ENCODE assay signal across 3 cellular contexts in genomic region chr19:47520839-47521238, GRCh38.
A peak's percentile ranks its signal among the peaks of the same experiment; 100 is the strongest.
TF ChIP-seq lines count a peak whose summit lies in the region.

No MANE protein-coding gene starts in this region.

TF ChIP-seq in GM23338, 12 proteins besides CTCF, POLR2A, EP300 and RAD21 (continues in another document):
- TF ChIP-seq ZNF114 (CRISPR knock-in tag; IDR thresholded peaks at IDR 0.05) (no peak), EZH2 (IDR thresholded peaks at IDR 0.05; ENCODE audit: low read depth, unreplicated experiment) (no peak), NANOG (IDR thresholded peaks at IDR 0.05; ENCODE audit: borderline replicate concordance) (no peak), EZH2phosphoT487 (IDR thresholded peaks at IDR 0.05; ENCODE audit: unreplicated experiment) (no peak), ZNF462 (CRISPR knock-in tag; IDR thresholded peaks at IDR 0.05) (no peak)

TF ChIP-seq in K562, 482 proteins besides CTCF, POLR2A, EP300 and RAD21 (continues in another document):
- TF ChIP-seq, protein P1, sequence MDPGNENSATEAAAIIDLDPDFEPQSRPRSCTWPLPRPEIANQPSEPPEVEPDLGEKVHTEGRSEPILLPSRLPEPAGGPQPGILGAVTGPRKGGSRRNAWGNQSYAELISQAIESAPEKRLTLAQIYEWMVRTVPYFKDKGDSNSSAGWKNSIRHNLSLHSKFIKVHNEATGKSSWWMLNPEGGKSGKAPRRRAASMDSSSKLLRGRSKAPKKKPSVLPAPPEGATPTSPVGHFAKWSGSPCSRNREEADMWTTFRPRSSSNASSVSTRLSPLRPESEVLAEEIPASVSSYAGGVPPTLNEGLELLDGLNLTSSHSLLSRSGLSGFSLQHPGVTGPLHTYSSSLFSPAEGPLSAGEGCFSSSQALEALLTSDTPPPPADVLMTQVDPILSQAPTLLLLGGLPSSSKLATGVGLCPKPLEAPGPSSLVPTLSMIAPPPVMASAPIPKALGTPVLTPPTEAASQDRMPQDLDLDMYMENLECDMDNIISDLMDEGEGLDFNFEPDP (CRISPR knock-in tag; IDR thresholded peaks at IDR 0.05) = no peak
- no peak for TF ChIP-seq CSDE1 (IDR thresholded peaks at IDR 0.05)
- TF ChIP-seq, protein P2, sequence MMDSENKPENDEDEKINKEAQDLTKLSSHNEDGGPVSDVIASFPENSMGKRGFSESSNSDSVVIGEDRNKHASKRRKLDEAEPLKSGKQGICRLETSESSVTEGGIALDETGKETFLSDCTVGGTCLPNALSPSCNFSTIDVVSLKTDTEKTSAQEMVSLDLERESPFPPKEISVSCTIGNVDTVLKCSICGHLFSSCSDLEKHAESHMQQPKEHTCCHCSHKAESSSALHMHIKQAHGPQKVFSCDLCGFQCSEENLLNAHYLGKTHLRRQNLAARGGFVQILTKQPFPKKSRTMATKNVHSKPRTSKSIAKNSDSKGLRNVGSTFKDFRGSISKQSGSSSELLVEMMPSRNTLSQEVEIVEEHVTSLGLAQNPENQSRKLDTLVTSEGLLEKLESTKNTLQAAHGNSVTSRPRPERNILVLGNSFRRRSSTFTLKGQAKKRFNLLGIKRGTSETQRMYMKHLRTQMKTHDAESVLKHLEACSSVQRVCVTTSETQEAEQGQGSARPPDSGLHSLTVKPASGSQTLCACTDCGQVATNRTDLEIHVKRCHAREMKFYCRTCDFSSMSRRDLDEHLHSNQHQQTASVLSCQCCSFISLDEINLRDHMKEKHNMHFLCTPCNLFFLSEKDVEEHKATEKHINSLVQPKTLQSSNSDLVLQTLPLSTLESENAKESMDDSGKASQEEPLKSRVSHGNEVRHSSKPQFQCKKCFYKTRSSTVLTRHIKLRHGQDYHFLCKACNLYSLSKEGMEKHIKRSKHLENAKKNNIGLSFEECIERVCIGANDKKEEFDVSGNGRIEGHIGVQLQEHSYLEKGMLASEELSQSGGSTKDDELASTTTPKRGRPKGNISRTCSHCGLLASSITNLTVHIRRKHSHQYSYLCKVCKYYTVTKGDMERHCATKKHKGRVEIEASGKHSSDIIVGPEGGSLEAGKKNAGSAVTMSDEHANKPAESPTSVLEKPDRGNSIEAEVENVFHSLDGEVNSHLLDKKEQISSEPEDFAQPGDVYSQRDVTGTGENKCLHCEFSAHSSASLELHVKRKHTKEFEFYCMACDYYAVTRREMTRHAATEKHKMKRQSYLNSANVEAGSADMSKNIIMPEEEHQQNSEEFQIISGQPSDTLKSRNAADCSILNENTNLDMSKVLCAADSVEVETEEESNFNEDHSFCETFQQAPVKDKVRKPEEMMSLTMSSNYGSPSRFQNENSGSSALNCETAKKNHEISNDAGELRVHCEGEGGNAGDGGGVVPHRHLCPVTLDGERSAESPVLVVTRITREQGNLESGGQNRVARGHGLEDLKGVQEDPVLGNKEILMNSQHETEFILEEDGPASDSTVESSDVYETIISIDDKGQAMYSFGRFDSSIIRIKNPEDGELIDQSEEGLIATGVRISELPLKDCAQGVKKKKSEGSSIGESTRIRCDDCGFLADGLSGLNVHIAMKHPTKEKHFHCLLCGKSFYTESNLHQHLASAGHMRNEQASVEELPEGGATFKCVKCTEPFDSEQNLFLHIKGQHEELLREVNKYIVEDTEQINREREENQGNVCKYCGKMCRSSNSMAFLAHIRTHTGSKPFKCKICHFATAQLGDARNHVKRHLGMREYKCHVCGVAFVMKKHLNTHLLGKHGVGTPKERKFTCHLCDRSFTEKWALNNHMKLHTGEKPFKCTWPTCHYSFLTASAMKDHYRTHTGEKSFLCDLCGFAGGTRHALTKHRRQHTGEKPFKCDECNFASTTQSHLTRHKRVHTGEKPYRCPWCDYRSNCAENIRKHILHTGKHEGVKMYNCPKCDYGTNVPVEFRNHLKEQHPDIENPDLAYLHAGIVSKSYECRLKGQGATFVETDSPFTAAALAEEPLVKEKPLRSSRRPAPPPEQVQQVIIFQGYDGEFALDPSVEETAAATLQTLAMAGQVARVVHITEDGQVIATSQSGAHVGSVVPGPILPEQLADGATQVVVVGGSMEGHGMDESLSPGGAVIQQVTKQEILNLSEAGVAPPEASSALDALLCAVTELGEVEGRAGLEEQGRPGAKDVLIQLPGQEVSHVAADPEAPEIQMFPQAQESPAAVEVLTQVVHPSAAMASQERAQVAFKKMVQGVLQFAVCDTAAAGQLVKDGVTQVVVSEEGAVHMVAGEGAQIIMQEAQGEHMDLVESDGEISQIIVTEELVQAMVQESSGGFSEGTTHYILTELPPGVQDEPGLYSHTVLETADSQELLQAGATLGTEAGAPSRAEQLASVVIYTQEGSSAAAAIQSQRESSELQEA (IDR thresholded peaks at IDR 0.05; ENCODE audit: low read depth) = no peak
- TF ChIP-seq KAT7 (CRISPR knock-in tag; IDR thresholded peaks at IDR 0.05; ENCODE audit: borderline replicate concordance) = no peak
- TF ChIP-seq, protein P3, sequence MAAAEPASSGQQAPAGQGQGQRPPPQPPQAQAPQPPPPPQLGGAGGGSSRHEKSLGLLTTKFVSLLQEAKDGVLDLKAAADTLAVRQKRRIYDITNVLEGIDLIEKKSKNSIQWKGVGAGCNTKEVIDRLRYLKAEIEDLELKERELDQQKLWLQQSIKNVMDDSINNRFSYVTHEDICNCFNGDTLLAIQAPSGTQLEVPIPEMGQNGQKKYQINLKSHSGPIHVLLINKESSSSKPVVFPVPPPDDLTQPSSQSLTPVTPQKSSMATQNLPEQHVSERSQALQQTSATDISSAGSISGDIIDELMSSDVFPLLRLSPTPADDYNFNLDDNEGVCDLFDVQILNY (CRISPR knock-in tag; IDR thresholded peaks at IDR 0.05) = no peak
- no peak for TF ChIP-seq ZNF217 (CRISPR knock-in tag; IDR thresholded peaks at IDR 0.05)
- no peak for TF ChIP-seq ZFP1 (CRISPR knock-in tag; IDR thresholded peaks at IDR 0.05)
- no peak for TF ChIP-seq JUN (IDR thresholded peaks at IDR 0.05; ENCODE audit: borderline replicate concordance, low read depth, low read length)
- no peak for TF ChIP-seq JUN (CRISPR knock-in tag; IDR thresholded peaks at IDR 0.05; ENCODE audit: borderline replicate concordance)
- no peak for TF ChIP-seq NUFIP1 (IDR thresholded peaks at IDR 0.05; ENCODE audit: partially characterized antibody)
- TF ChIP-seq NCOA6 (IDR thresholded peaks at IDR 0.05) = no peak
- no peak for TF ChIP-seq ARNT (IDR thresholded peaks at IDR 0.05)
- no peak for TF ChIP-seq PHB (CRISPR knock-in tag; IDR thresholded peaks at IDR 0.05)
- no peak for TF ChIP-seq ZNF146 (CRISPR knock-in tag; IDR thresholded peaks at IDR 0.05; ENCODE audit: unreplicated experiment)
- TF ChIP-seq GABPB1 (CRISPR knock-in tag; IDR thresholded peaks at IDR 0.05) = no peak
- no peak for TF ChIP-seq ZNF395 (CRISPR knock-in tag; IDR thresholded peaks at IDR 0.05)
- TF ChIP-seq SP2 (IDR thresholded peaks at IDR 0.05; ENCODE audit: extremely low read depth, low read depth, low read length, poor library complexity, severe bottlenecking) = no peak
- TF ChIP-seq ZNF239 (CRISPR knock-in tag; IDR thresholded peaks at IDR 0.05) = no peak

TF ChIP-seq in HepG2, 621 proteins besides CTCF, POLR2A, EP300 and RAD21:
- no peak for TF ChIP-seq ZNF768 (CRISPR knock-in tag; IDR thresholded peaks at IDR 0.05)
- TF ChIP-seq ZNF687 (CRISPR knock-in tag; IDR thresholded peaks at IDR 0.05) = peak; percentile 26; the same call in 1 of the 2 replicates
- TF ChIP-seq, protein P4, sequence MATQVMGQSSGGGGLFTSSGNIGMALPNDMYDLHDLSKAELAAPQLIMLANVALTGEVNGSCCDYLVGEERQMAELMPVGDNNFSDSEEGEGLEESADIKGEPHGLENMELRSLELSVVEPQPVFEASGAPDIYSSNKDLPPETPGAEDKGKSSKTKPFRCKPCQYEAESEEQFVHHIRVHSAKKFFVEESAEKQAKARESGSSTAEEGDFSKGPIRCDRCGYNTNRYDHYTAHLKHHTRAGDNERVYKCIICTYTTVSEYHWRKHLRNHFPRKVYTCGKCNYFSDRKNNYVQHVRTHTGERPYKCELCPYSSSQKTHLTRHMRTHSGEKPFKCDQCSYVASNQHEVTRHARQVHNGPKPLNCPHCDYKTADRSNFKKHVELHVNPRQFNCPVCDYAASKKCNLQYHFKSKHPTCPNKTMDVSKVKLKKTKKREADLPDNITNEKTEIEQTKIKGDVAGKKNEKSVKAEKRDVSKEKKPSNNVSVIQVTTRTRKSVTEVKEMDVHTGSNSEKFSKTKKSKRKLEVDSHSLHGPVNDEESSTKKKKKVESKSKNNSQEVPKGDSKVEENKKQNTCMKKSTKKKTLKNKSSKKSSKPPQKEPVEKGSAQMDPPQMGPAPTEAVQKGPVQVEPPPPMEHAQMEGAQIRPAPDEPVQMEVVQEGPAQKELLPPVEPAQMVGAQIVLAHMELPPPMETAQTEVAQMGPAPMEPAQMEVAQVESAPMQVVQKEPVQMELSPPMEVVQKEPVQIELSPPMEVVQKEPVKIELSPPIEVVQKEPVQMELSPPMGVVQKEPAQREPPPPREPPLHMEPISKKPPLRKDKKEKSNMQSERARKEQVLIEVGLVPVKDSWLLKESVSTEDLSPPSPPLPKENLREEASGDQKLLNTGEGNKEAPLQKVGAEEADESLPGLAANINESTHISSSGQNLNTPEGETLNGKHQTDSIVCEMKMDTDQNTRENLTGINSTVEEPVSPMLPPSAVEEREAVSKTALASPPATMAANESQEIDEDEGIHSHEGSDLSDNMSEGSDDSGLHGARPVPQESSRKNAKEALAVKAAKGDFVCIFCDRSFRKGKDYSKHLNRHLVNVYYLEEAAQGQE (IDR thresholded peaks at IDR 0.05; ENCODE audit: borderline replicate concordance in 1 of 2, low read depth in 1 of 2, low read length in 2 of 2) = 0 out of 4 replicates have a peak, but pooled peaks of 1 of the 2 experiments have one; percentile 48
- no peak for TF ChIP-seq ZNF121 (CRISPR knock-in tag; IDR thresholded peaks at IDR 0.05)
- no peak for TF ChIP-seq ZNF644 (CRISPR knock-in tag; IDR thresholded peaks at IDR 0.05; ENCODE audit: low read depth)
- no peak for TF ChIP-seq DMAP1 (CRISPR knock-in tag; IDR thresholded peaks at IDR 0.05)
- TF ChIP-seq FOXA3 (CRISPR knock-in tag; IDR thresholded peaks at IDR 0.05) = no peak
